10 cellular contexts compared by ENCODE assay signal in the genomic region with DNA sequence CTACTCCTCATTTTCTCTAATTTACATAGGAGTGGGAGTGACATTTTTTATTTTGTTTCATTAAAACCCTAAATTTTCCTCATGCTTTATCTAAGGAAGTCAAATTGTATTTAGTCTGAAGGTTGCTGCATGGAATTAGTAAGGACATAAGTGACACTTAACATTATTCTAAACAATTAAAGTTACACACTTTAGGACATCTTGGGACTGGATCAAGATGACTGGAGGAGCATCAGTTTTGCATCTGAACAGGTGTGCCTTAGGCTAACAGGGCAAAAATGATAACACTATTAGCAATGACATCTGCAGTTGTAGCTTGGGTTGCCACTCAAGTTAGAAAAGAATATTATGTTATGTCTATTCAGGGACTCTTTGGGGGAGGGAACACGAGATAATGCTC.
"Had no signal": no experiment of that assay in that cellular context is flagged by ENCODE, and none has a peak within 500 bp of the region (broad histone marks: within the 10 kb centered on the region; RNA-seq: fewer than 3 reads in every experiment).

No MANE protein-coding gene starts in this region.

- H3K36me3 ChIP-seq: HAP-1 had no signal

- H3K9ac ChIP-seq: GM23248 had no signal

- H3K4me2 ChIP-seq: GM23338 had no signal

- H3K4me3 ChIP-seq: GM23248, GM23338, HAP-1 had no signal

- H2AFZ ChIP-seq: GM23248, GM23338 had no signal

- DNase-seq: GM23248, GOT3, H7, H9, HCEC 1CT, HFFc6 had no signal

- H3K27ac ChIP-seq: GM23248 had no signal

- H3K9me3 ChIP-seq: HAP-1 had no signal

- FAIRE-seq: H1 had no signal

- ATAC-seq: GM23338, HCT116 had no signal
